In the genomic region with DNA sequence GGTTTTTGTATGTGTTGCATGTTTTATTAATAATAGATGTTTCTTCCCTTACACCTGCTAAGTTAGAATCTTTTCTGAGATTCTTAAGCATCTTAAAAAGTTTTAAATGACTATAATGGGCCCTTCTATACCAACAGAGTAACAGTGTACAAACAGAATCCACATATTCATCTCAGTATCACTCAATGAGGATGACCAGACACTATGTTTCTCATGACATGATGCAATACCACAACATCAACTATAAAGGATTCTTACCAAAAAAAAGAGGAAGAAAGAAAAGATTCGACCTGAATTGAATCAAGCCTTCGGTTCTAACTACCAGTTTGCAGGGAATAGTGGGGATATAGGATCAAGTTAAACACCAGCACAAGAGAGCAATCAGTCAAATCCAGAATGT, we compare ENCODE assay signal across 10 cellular contexts. TPM values are rescaled to one million over a fixed set of nuclear protein-coding genes. Genes with fewer than 3 reads are reported as not detected.
DNase-seq lines count a peak whose midpoint lies in the region; ATAC-seq and TF ChIP-seq lines count a peak whose summit lies in the region.
"Had no signal": no experiment of that assay in that cellular context is flagged by ENCODE, and none has a peak within 500 bp of the region (broad histone marks: within the 10 kb centered on the region; RNA-seq: fewer than 3 reads in every experiment).

No MANE protein-coding gene starts in this region.

- H3K4me3 ChIP-seq in AG10803 (ENCODE audit: low read length) (no peak overlapping the region), esophagus muscularis mucosa (no peak overlapping the region), PC-9 (no peak overlapping the region)
- H3K4me3 ChIP-seq: mucosa of descending colon, stomach had no signal

- H3K4me2 ChIP-seq in PC-9: no peak overlapping the region

- H3K4me1 ChIP-seq in esophagus muscularis mucosa: peaks cover 14 to 24% (median 21%) of the 10 kb centered on the region in 4 donors
- H3K4me1 ChIP-seq in PC-9 (replicated peaks; ENCODE audit: insufficient read depth): peaks cover 12% of the 10 kb centered on the region; the same call in 1 of the 2 replicates

- no peak for TF ChIP-seq POLR2A in esophagus muscularis mucosa (IDR thresholded peaks at IDR 0.05; ENCODE audit: low read depth)

- POLR2A ChIA-PET in PC-9 (lab: Charles Lee; ENCODE audit: unreplicated experiment): no interaction called here

- peaks cover 68% of the 10 kb centered on the region for H3K79me2 ChIP-seq in PC-9 (ENCODE audit: low read depth)

- CTCF ChIA-PET in PC-9 (lab: Charles Lee): no interaction called here

- peaks cover 32% of the 10 kb centered on the region for H4K20me1 ChIP-seq in PC-9 (ENCODE audit: insufficient read depth)

- TF ChIP-seq EP300 in esophagus muscularis mucosa (IDR thresholded peaks at IDR 0.05): no peak

- H3K27ac ChIP-seq in esophagus muscularis mucosa (replicated peaks in 1 of 4) (peak overlapping the region; percentile 40 to 71 (median 43)), PC-9 (no peak overlapping the region; the same call in 1 of the 2 replicates)

- DNase-seq in AG10803 (ENCODE audit: low read depth): peak; percentile 53
- peak; percentile 69 to 73 for DNase-seq in Kasumi-1 (lab: John Stamatoyannopoulos, UW)
- DNase-seq in esophagus muscularis mucosa (ENCODE audit: extremely low spot score): no peak
- no peak for DNase-seq in EL
- no peak for DNase-seq in NCI-H1417 treated with DMSO at 0.1 percent for 48 hours (lab: John Stamatoyannopoulos, UW)
- no peak for DNase-seq in PC-9
- DNase-seq: mucosa of descending colon, stomach had no signal

- H3K9me3 ChIP-seq in esophagus muscularis mucosa: no peaks in the 10 kb centered on the region
- H3K9me3 ChIP-seq in PC-9 (ENCODE audit: insufficient read depth, low read depth): no peaks in the 10 kb centered on the region
- H3K9me3 ChIP-seq: mucosa of descending colon, stomach had no signal

- H2AFZ ChIP-seq in PC-9: no peak overlapping the region

- TF ChIP-seq CTCF in AG10803 (conservative IDR thresholded peaks at IDR 0.05; ENCODE audit: low read length) (no peak), esophagus muscularis mucosa (IDR thresholded peaks at IDR 0.05) (no peak), PC-9 (conservative IDR thresholded peaks at IDR 0.05) (no peak)

- H3K27me3 ChIP-seq in esophagus muscularis mucosa (no peaks in the 10 kb centered on the region), PC-9 (ENCODE audit: insufficient read depth, low read depth) (no peaks in the 10 kb centered on the region)
- H3K27me3 ChIP-seq: stomach had no signal

- peak; percentile 83 for ATAC-seq in GM21360 (IDR thresholded peaks at IDR 0.05; ENCODE audit: unreplicated experiment)
- ATAC-seq in GM18867 (IDR thresholded peaks at IDR 0.05; ENCODE audit: unreplicated experiment): no peak
- ATAC-seq: mucosa of descending colon had no signal

- H3K36me3 ChIP-seq in esophagus muscularis mucosa (peaks cover 0 to 6% (median 0%) of the 10 kb centered on the region in 4 donors), PC-9 (ENCODE audit: low read depth) (peaks cover 19% of the 10 kb centered on the region; the same call in 1 of the 2 replicates)

- no TSS peak for BruUV-seq in PC-9 (replicated peaks; lab: Mats Ljungman, UMichigan)

- intact Hi-C loops in esophagus muscularis mucosa (cut with DNase I): no loop called here
- intact Hi-C loops in PC-9 (cut with micrococcal nuclease; ENCODE audit: unreplicated experiment): no loop called here

- H3K9me2 ChIP-seq in PC-9 (ENCODE audit: insufficient read depth): no peaks in the 10 kb centered on the region

- H3F3A ChIP-seq in PC-9 (ENCODE audit: insufficient read depth, low read depth): peaks cover 7% of the 10 kb centered on the region; the same call in 1 of the 2 replicates

- 84% methylated on average over 2 of the region's 2 CpGs for WGBS in esophagus muscularis mucosa

RNA-seq across cellular contexts. Expression of a gene that starts 56.5 kb away (rescaled TPM):
- total RNA-seq in esophagus muscularis mucosa (10 to 100 TPM; 24.3 to 34.5 (median 28.9) TPM), PC-9 (2021) (43.5 and 45.5 TPM in 2 replicates)

RNA-seq across cellular contexts. Expression of a gene that starts 56.9 kb away (rescaled TPM):
- total RNA-seq in esophagus muscularis mucosa: not detected
- total RNA-seq in PC-9 (2021): not detected in 2 replicates
- total RNA-seq: mucosa of descending colon had no signal

Comparison
In these comparisons a context has a peak if more than half of its experiments do, and no peak if none do; other contexts are left out.
1. DNase-seq: peak in AG10803 (single experiment) and Kasumi-1 (2 of 2); none in esophagus muscularis mucosa (single experiment), EL (single experiment), NCI-H1417 treated with DMSO at 0.1 percent for 48 hours (single experiment) and PC-9 (0 of 2).